Comparison of ENCODE assay signal across 10 cellular contexts in the genomic region with DNA sequence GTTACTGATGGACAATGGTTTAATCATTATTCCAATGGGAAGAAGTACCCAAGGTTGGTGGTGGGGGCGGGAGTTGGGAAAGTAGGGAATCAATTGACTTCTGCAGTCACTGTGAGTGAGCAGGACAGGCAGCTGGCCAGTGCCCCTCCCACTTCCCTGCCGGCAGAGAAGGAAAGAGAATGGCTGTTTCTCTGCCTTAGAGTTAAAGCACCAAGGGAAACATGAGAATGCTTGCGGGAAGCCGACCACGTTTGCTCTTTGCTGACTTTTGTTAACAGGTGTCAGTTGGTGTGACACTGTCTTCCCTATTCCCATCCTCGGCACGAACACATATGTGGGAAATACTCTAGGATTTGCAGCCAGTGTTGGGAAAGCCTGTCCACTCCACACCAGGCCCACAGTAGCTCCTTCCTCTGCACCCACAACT. TPM values are rescaled to one million over a fixed set of nuclear protein-coding genes. Genes with fewer than 3 reads are reported as not detected.
DNase-seq lines count a peak whose midpoint lies in the region; ATAC-seq and TF ChIP-seq lines count a peak whose summit lies in the region.
"Had no signal": no experiment of that assay in that cellular context is flagged by ENCODE, and none has a peak within 500 bp of the region (broad histone marks: within the 10 kb centered on the region; RNA-seq: fewer than 3 reads in every experiment).

No MANE protein-coding gene starts in this region.

- H3K27me3 Mint-ChIP-seq in natural killer cell (ENCODE audit: low read depth in 2 of 2): peaks cover 0 to 7% of the 10 kb centered on the region in 2 donors
- H3K27me3 Mint-ChIP-seq: CD8-positive, alpha-beta memory T cell had no signal

- no peak for TF ChIP-seq CTCF in SK-N-SH (IDR thresholded peaks at IDR 0.05)
- no peak for TF ChIP-seq CTCF in natural killer cell (IDR thresholded peaks at IDR 0.05)

- H3K4me3 ChIP-seq in SK-N-SH (ENCODE audit: low read depth in 2 of 2, low read length in 1 of 2) (no peak overlapping the region), neuron (ENCODE audit: low read length) (peak overlapping the region; percentile 3)

- peaks cover 4 to 29% of the 10 kb centered on the region in 2 experiments; a peak in 3 of 4 replicates for H3K4me1 ChIP-seq in SK-N-SH (ENCODE audit: control insufficient read depth in 1 of 2, insufficient read depth in 2 of 2, low read depth in 1 of 2, low read length in 1 of 2)
- H3K4me1 ChIP-seq in neuron (ENCODE audit: insufficient read depth, low read length): peaks cover 4% of the 10 kb centered on the region

- no peaks in the 10 kb centered on the region for H3K36me3 Mint-ChIP-seq in natural killer cell

- no peak overlapping the region for H3K27ac Mint-ChIP-seq in natural killer cell
- H3K27ac Mint-ChIP-seq: CD8-positive, alpha-beta memory T cell had no signal

- no peak for TF ChIP-seq EP300 in SK-N-SH (IDR thresholded peaks at IDR 0.05; ENCODE audit: borderline replicate concordance in 1 of 2, low read depth in 1 of 2, low read length in 1 of 2)

- ATAC-seq in HG03439 (IDR thresholded peaks at IDR 0.05; ENCODE audit: unreplicated experiment) (no peak), natural killer cell (no peak)

- CTCF ChIA-PET in SK-N-SH (lab: Yijun Ruan, JAX): interaction anchor here (1.0 to 5.8 kb wide), 3 partner anchors 9 to 40 kb away, joined by 3 to 29 read pairs (median 3); no protein-coding TSS in a partner anchor

- H3K79me2 ChIP-seq in SK-N-SH (ENCODE audit: insufficient read depth): no peaks in the 10 kb centered on the region

- no peaks in the 10 kb centered on the region for H3K9me3 Mint-ChIP-seq in natural killer cell
- H3K9me3 Mint-ChIP-seq: CD8-positive, alpha-beta memory T cell had no signal

- peak overlapping the region in 1 of 2 experiments; percentile 75; a peak in 2 of 4 replicates for H3K27ac ChIP-seq in SK-N-SH (ENCODE audit: low read depth in 2 of 2, low read length in 1 of 2)

- no peaks in the 10 kb centered on the region for H4K20me1 ChIP-seq in SK-N-SH (ENCODE audit: insufficient read depth)

- peak; percentile 72 for DNase-seq in AG20443 (ENCODE audit: low spot score)
- no peak for DNase-seq in SK-N-SH
- peak; percentile 16 for DNase-seq in globus pallidus (ENCODE audit: low spot score)
- no peak for DNase-seq in activated CD4-positive, alpha-beta T cell treated with anti-CD3 and anti-CD28 coated beads, Interleukin-2, amount 50 U/mL, for 1 hour
- no peak for DNase-seq in NCI-H1048 (lab: John Stamatoyannopoulos, UW)
- no peak for DNase-seq in natural killer cell
- DNase-seq: activated CD8-positive, alpha-beta memory T cell treated with anti-CD3 and anti-CD28 coated beads for 24 hours; CD8-positive, alpha-beta memory T cell had no signal

- WGBS in SK-N-SH (ENCODE audit: low lambda C conversion rate): 65% methylated on average over 7 of the region's 7 CpGs

- no peaks in the 10 kb centered on the region for H3K9me2 ChIP-seq in SK-N-SH

- no peak overlapping the region for H3K4me3 Mint-ChIP-seq in natural killer cell
- H3K4me3 Mint-ChIP-seq: CD8-positive, alpha-beta memory T cell had no signal

- no peak for TF ChIP-seq RAD21 in SK-N-SH (IDR thresholded peaks at IDR 0.05; ENCODE audit: low read length)

- intact Hi-C loops in natural killer cell (cut with micrococcal nuclease): no loop called here

- H3K36me3 ChIP-seq in SK-N-SH (replicated peaks in 1 of 2; ENCODE audit: control insufficient read depth in 1 of 2, insufficient read depth in 2 of 2, low read length in 1 of 2) (no peaks in the 10 kb centered on the region), neuron (ENCODE audit: insufficient read depth, low read length) (no peaks in the 10 kb centered on the region)

- no peak overlapping the region for H3K9ac ChIP-seq in SK-N-SH

- H3K27me3 ChIP-seq in SK-N-SH (ENCODE audit: insufficient read depth) (no peaks in the 10 kb centered on the region), neuron (ENCODE audit: insufficient read depth, low read length) (no peaks in the 10 kb centered on the region)

- H2AFZ ChIP-seq in SK-N-SH (ENCODE audit: low read depth) (no peak overlapping the region), neuron (ENCODE audit: low read depth, low read length) (peak overlapping the region; percentile 11)

- H3K9me3 ChIP-seq in SK-N-SH: no peaks in the 10 kb centered on the region
- no peaks in the 10 kb centered on the region for H3K9me3 ChIP-seq in neuron (ENCODE audit: low read length)

- no peaks in the 10 kb centered on the region for H3K4me1 Mint-ChIP-seq in natural killer cell
- H3K4me1 Mint-ChIP-seq: CD8-positive, alpha-beta memory T cell had no signal

- POLR2A ChIA-PET in SK-N-SH (lab: Yijun Ruan, JAX): no interaction called here

- peak overlapping the region; percentile 28 for H3K4me2 ChIP-seq in SK-N-SH

- peaks cover 6% of the 10 kb centered on the region for H3F3A ChIP-seq in SK-N-SH (replicated peaks; ENCODE audit: insufficient read depth)

TF ChIP-seq in SK-N-SH, 30 proteins besides CTCF, POLR2A, EP300 and RAD21:
- no peak for TF ChIP-seq RCOR1 (IDR thresholded peaks at IDR 0.05; ENCODE audit: low read length)
- TF ChIP-seq MXI1 (IDR thresholded peaks at IDR 0.05; ENCODE audit: low read depth, low read length): no peak

RNA-seq across cellular contexts. Expression of gene MFSD1, which starts 33.5 kb away (rescaled TPM):
- polyA plus RNA-seq in SK-N-SH (2012; rRNA removed): 44.9 and 70.4 TPM in 2 replicates
- polyA plus RNA-seq in SK-N-SH (2012; cell fraction: cytosol; rRNA removed): 62.0 and 65.7 TPM in 2 replicates
- 21.3 and 43.6 TPM in 2 replicates for polyA plus RNA-seq in SK-N-SH (2012; cell fraction: nucleus; rRNA removed)
- total RNA-seq in natural killer cell: 10 to 100 TPM; 27.3 to 37.3 (median 33.6) TPM

RNA-seq across cellular contexts. Expression of gene RARRES1, which starts 36.1 kb away (rescaled TPM):
- 0.11 and 0.15 TPM in 2 replicates for polyA plus RNA-seq in SK-N-SH (2012; rRNA removed)
- 0.14 and 0.48 TPM in 2 replicates for polyA plus RNA-seq in SK-N-SH (2012; cell fraction: cytosol; rRNA removed)
- 0.05 and 0.10 TPM in 2 replicates for polyA plus RNA-seq in SK-N-SH (2012; cell fraction: nucleus; rRNA removed)
- total RNA-seq in natural killer cell: not detected
- total RNA-seq: CD8-positive, alpha-beta memory T cell had no signal
- polyA plus RNA-seq: CD8-positive, alpha-beta memory T cell had no signal

Comparison
In these comparisons a context has a peak if more than half of its experiments do, and no peak if none do; other contexts are left out.
1. DNase-seq: peak in AG20443 (single experiment) and globus pallidus (single experiment); none in SK-N-SH (single experiment), activated CD4-positive, alpha-beta T cell treated with anti-CD3 and anti-CD28 coated beads, Interleukin-2, amount 50 U/mL, for 1 hour (single experiment), NCI-H1048 (single experiment) and natural killer cell (single experiment).